ENCODE assay signal across 14 cellular contexts in the genomic region with DNA sequence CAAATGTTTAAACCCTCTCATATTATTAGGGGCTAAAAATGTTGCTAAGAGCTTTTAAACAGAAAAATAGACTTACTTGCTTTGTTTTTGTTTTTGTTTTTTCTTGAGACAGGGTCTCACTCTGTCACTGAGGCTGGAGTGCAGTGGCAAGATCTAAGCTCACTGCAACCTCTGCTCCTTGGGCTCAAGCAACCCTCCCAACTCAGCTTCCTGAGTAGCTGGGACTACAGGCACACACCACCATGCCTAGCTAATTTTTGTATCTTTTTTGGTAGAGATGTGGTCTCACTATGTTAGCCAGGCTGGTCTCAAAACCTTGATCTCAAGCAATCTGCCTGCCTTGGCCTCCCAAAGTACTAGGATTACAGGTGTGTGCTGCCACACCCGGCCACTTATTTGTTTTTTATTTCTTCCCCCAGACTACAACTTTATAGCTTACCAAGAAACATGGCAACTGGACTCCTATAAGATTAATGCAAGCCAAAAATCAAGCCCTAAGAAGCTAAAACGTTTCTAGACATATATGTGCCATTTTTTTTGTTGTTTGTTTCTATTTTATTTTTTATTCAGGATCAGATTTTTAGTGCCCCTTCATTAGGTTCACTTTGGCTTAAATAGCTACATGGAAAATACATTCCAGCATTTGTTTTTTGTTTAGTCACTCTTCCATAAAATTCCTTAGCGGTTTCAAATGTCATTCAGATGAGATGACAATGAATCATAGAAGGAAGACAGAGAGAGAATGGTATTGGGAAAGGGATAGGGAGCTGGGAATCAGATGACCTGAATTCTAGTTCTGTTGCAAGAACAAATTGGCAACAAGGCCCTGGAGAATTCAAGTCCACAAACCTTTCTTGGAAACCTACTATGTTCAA.
A peak's percentile ranks its signal among the peaks of the same experiment; 100 is the strongest.
DNase-seq lines count a peak whose midpoint lies in the region; ATAC-seq and TF ChIP-seq lines count a peak whose summit lies in the region.
"Had no signal": no experiment of that assay in that cellular context is flagged by ENCODE, and none has a peak within 500 bp of the region (broad histone marks: within the 10 kb centered on the region; RNA-seq: fewer than 3 reads in every experiment).

No MANE protein-coding gene starts in this region.

- no peaks in the 10 kb centered on the region for H3K4me1 Mint-ChIP-seq in CD4-positive, alpha-beta memory T cell

- CTCF ChIA-PET in CD4-positive, alpha-beta memory T cell (lab: Charles Lee; ENCODE audit: partially characterized antibody), result interaction anchor here (1.1 to 1.4 kb wide), 2 partner anchors 13 to 17 kb away, joined by 3 read pairs; no protein-coding TSS in a partner anchor

- H3K9me3 ChIP-seq in gastrocnemius medialis, result no peaks in the 10 kb centered on the region
- no peaks in the 10 kb centered on the region for H3K9me3 ChIP-seq in CD4-positive, alpha-beta memory T cell (ENCODE audit: control insufficient read depth in 1 of 2, low read length in 2 of 2)
- H3K9me3 ChIP-seq: tibial artery had no signal

- H3K27me3 Mint-ChIP-seq in CD4-positive, alpha-beta memory T cell, result no peaks in the 10 kb centered on the region

- in situ Hi-C loops in gastrocnemius medialis (cut with MboI; ENCODE audit: low sequenced_read_pairs in 4 of 4), result no loop called here

- no peaks in the 10 kb centered on the region for H3K36me3 ChIP-seq in gastrocnemius medialis
- H3K36me3 ChIP-seq in CD4-positive, alpha-beta memory T cell (ENCODE audit: insufficient read depth, low read length), result no peaks in the 10 kb centered on the region
- H3K36me3 ChIP-seq: tibial artery, WERI-Rb-1 had no signal

- H3K27ac ChIP-seq in epithelial cell of prostate (peak overlapping the region; percentile 83), gastrocnemius medialis (peak overlapping the region; percentile 80 to 91 (median 85))
- H3K27ac ChIP-seq in CD4-positive, alpha-beta memory T cell (ENCODE audit: low read depth, low read length), result no peak overlapping the region
- H3K27ac ChIP-seq: tibial artery, WERI-Rb-1 had no signal

- ATAC-seq in gastrocnemius medialis (peak; percentile 98 to 99), GM19397 (IDR thresholded peaks at IDR 0.05; ENCODE audit: unreplicated experiment) (no peak)

- intact Hi-C loops in gastrocnemius medialis (cut with DNase I; ENCODE audit: low total_unique reads), result loop anchor here (2.0 kb wide), 1 partner anchor 23 kb away; no protein-coding TSS in a partner anchor
- intact Hi-C loops in CD4-positive, alpha-beta memory T cell (cut with micrococcal nuclease), result no loop called here

- TF ChIP-seq CTCF in gastrocnemius medialis (IDR thresholded peaks at IDR 0.05 in 4 of 5, conservative IDR thresholded peaks at IDR 0.05 in 1 of 5), result no peak

- H3K27ac Mint-ChIP-seq in CD4-positive, alpha-beta memory T cell, result no peak overlapping the region

- H3K4me3 ChIP-seq in gastrocnemius medialis, result no peak overlapping the region
- no peak overlapping the region for H3K4me3 ChIP-seq in CD4-positive, alpha-beta memory T cell (ENCODE audit: low read length in 2 of 2)
- H3K4me3 ChIP-seq: tibial artery had no signal

- peaks cover 17 to 32% of the 10 kb centered on the region in 2 donors for H3K4me1 ChIP-seq in gastrocnemius medialis
- no peaks in the 10 kb centered on the region for H3K4me1 ChIP-seq in CD4-positive, alpha-beta memory T cell (ENCODE audit: insufficient read depth, low read length)
- H3K4me1 ChIP-seq: tibial artery had no signal

- H3K27me3 ChIP-seq in gastrocnemius medialis, result no peaks in the 10 kb centered on the region
- H3K27me3 ChIP-seq in CD4-positive, alpha-beta memory T cell (ENCODE audit: insufficient read depth, low read length), result no peaks in the 10 kb centered on the region
- H3K27me3 ChIP-seq: tibial artery had no signal

- TF ChIP-seq POLR2A in gastrocnemius medialis (IDR thresholded peaks at IDR 0.05), result no peak

- H3K4me3 Mint-ChIP-seq in CD4-positive, alpha-beta memory T cell, result no peak overlapping the region

- no peaks in the 10 kb centered on the region for H3K9me3 Mint-ChIP-seq in CD4-positive, alpha-beta memory T cell

- POLR2A ChIA-PET in CD4-positive, alpha-beta memory T cell (lab: Charles Lee; ENCODE audit: partially characterized antibody), result no interaction called here

- DNase-seq in GM03348 (ENCODE audit: low spot score), result peak; percentile 84
- DNase-seq in RPMI7951 (ENCODE audit: low read depth), result peak; percentile 94
- peak; percentile 31 for DNase-seq in epithelial cell of prostate (ENCODE audit: low read depth, low spot score)
- DNase-seq in gastrocnemius medialis, result peak; percentile 43 to 53
- DNase-seq in CD4-positive, alpha-beta memory T cell, result no peak
- DNase-seq in SHP77 (lab: John Stamatoyannopoulos, UW), result no peak
- no peak for DNase-seq in NCI-H524 (lab: John Stamatoyannopoulos, UW)
- DNase-seq: activated gamma-delta T cell; effector memory CD4-positive, alpha-beta T cell; islet precursor cell; NCI-H1105; tibial artery; WERI-Rb-1 had no signal

- no peaks in the 10 kb centered on the region for H3K36me3 Mint-ChIP-seq in CD4-positive, alpha-beta memory T cell

Comparison
In these comparisons a context has a peak if more than half of its experiments do, and no peak if none do; other contexts are left out.
1. DNase-seq: peak in GM03348 (single experiment), RPMI7951 (single experiment), epithelial cell of prostate (single experiment) and gastrocnemius medialis (2 of 2); none in CD4-positive, alpha-beta memory T cell (0 of 5), SHP77 (0 of 2) and NCI-H524 (0 of 2).